13 cellular contexts compared by ENCODE assay signal in the genomic region with DNA sequence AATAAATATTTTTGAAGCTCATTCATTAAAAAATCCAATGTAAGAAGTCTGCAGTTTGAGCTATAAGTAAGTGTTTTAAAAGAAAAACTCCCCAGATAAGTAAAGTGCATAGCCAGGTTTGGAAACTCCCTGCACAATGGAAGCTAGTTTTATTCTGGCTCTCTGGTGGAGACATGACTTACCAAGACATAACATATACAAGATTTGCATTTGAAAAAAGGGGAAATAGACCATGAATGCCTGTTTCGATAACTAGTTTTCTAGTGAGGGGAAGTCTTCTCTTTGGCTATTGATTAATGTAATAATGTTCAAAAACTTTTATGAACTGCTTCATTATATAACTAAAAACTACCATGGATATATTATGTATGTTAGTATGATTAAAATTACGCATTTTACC.
DNase-seq lines count a peak whose midpoint lies in the region; ATAC-seq and TF ChIP-seq lines count a peak whose summit lies in the region.
"Had no signal": no experiment of that assay in that cellular context is flagged by ENCODE, and none has a peak within 500 bp of the region (broad histone marks: within the 10 kb centered on the region; RNA-seq: fewer than 3 reads in every experiment).

No MANE protein-coding gene starts in this region.

- no peak overlapping the region for H2AK5ac ChIP-seq in trophoblast cell (ENCODE audit: low read length)

- no peaks in the 10 kb centered on the region; the same call in 1 of the 2 replicates for H3K36me3 ChIP-seq in GM06990 (ENCODE audit: control insufficient read depth, insufficient read depth, low read length)
- H3K36me3 ChIP-seq in right atrium auricular region = no peaks in the 10 kb centered on the region
- no peaks in the 10 kb centered on the region for H3K36me3 ChIP-seq in trophoblast cell (ENCODE audit: control insufficient read depth in 1 of 2, insufficient read depth in 2 of 2, low read length in 2 of 2)
- no peaks in the 10 kb centered on the region for H3K36me3 ChIP-seq in suprapubic skin

- no CpG with 5 or more reads among the region's 2 CpGs for WGBS in trophoblast cell (ENCODE audit: extremely low coverage, insufficient coverage, insufficient read length)
- WGBS in suprapubic skin = 94% methylated on average over 2 of the region's 2 CpGs

- no peak overlapping the region for H2BK5ac ChIP-seq in trophoblast cell (ENCODE audit: low read depth, low read length, poor library complexity)

- ATAC-seq in GM19043 (IDR thresholded peaks at IDR 0.05; ENCODE audit: low read depth, unreplicated experiment) (peak; percentile 90), GM21786 (IDR thresholded peaks at IDR 0.05; ENCODE audit: unreplicated experiment) (peak; percentile 96), HG03135 (IDR thresholded peaks at IDR 0.05; ENCODE audit: unreplicated experiment) (peak; percentile 92)
- ATAC-seq: mucosa of descending colon, T-cell had no signal

- no peak overlapping the region for H2AFZ ChIP-seq in trophoblast cell (ENCODE audit: insufficient read depth, low read length, poor library complexity)

- H3K9me3 ChIP-seq in right atrium auricular region (no peaks in the 10 kb centered on the region), trophoblast cell (ENCODE audit: insufficient read depth, low read depth, low read length) (no peaks in the 10 kb centered on the region), suprapubic skin (no peaks in the 10 kb centered on the region)
- H3K9me3 ChIP-seq: mucosa of descending colon had no signal

- peak; percentile 9 for DNase-seq in GM06990 (ENCODE audit: extremely low read depth, insufficient read length)
- DNase-seq in right atrium auricular region (ENCODE audit: low spot score) = no peak
- DNase-seq in trophoblast cell = no peak
- no peak for DNase-seq in HEK293T (ENCODE audit: extremely low spot score)
- DNase-seq in suprapubic skin (ENCODE audit: low spot score in 2 of 2) = no peak
- DNase-seq: central memory CD4-positive, alpha-beta T cell; mucosa of descending colon; NCI-H187 treated with DMSO at 0.1 percent for 48 hours; stimulated activated CD4-positive, alpha-beta T cell treated with anti-CD3 and anti-CD28 coated beads, Interleukin-4, amount 100 ng/mL, for 4 hours; T-cell had no signal

- H3K27me3 ChIP-seq in GM06990 (replicated peaks; ENCODE audit: control insufficient read depth, insufficient read depth, low read length) (no peaks in the 10 kb centered on the region), right atrium auricular region (no peaks in the 10 kb centered on the region), trophoblast cell (ENCODE audit: insufficient read depth, low read length) (no peaks in the 10 kb centered on the region), suprapubic skin (no peaks in the 10 kb centered on the region)

- H4K12ac ChIP-seq in trophoblast cell (ENCODE audit: low read depth, low read length) = no peak overlapping the region

- CTCF ChIA-PET in HEK293T (lab: Yijun Ruan, JAX) = no interaction called here

- H3K4me3 ChIP-seq in GM06990 (replicated peaks; ENCODE audit: low read depth, low read length) (no peak overlapping the region), right atrium auricular region (no peak overlapping the region), trophoblast cell (ENCODE audit: low read depth, low read length) (no peak overlapping the region), suprapubic skin (no peak overlapping the region)
- H3K4me3 ChIP-seq: mucosa of descending colon had no signal

- H3K4me1 ChIP-seq in right atrium auricular region (no peaks in the 10 kb centered on the region), trophoblast cell (ENCODE audit: control insufficient read depth in 1 of 2, insufficient read depth in 2 of 2, low read length in 2 of 2) (no peaks in the 10 kb centered on the region), suprapubic skin (peaks cover 3% of the 10 kb centered on the region)

- H3K4ac ChIP-seq in trophoblast cell (ENCODE audit: low read depth, low read length) = no peak overlapping the region

- H3K4me2 ChIP-seq in trophoblast cell (ENCODE audit: low read length) = no peak overlapping the region

- H3K27ac ChIP-seq in right atrium auricular region (no peak overlapping the region), trophoblast cell (ENCODE audit: low read depth, low read length) (no peak overlapping the region), suprapubic skin (no peak overlapping the region)

- H3K79me1 ChIP-seq in trophoblast cell (ENCODE audit: low read length) = no peaks in the 10 kb centered on the region

- no peak overlapping the region for H4K8ac ChIP-seq in trophoblast cell (ENCODE audit: low read depth, low read length)

- no peak overlapping the region for H3K18ac ChIP-seq in trophoblast cell (ENCODE audit: low read length)

- no peak overlapping the region for H3K9ac ChIP-seq in trophoblast cell (ENCODE audit: low read length)

- H3K14ac ChIP-seq in trophoblast cell (ENCODE audit: low read length) = no peak overlapping the region

- POLR2A ChIA-PET in HEK293T (lab: Yijun Ruan, JAX) = no interaction called here

- no peak for TF ChIP-seq POLR2A in suprapubic skin (IDR thresholded peaks at IDR 0.05)

- H2BK120ac ChIP-seq in trophoblast cell (ENCODE audit: insufficient read depth, low read length, poor library complexity) = no peak overlapping the region

- no peak overlapping the region for H2BK12ac ChIP-seq in trophoblast cell (ENCODE audit: low read length)

- no peak for TF ChIP-seq EP300 in suprapubic skin (IDR thresholded peaks at IDR 0.05)

- TF ChIP-seq CTCF in GM06990 (IDR thresholded peaks at IDR 0.05; ENCODE audit: insufficient read depth, low read length, poor library complexity, severe bottlenecking) (no peak), right atrium auricular region (IDR thresholded peaks at IDR 0.05) (no peak), suprapubic skin (IDR thresholded peaks at IDR 0.05) (no peak)

- no peak overlapping the region for H4K91ac ChIP-seq in trophoblast cell (ENCODE audit: low read depth, low read length)

- H3K23ac ChIP-seq in trophoblast cell (ENCODE audit: low read length) = no peak overlapping the region

- H3K79me2 ChIP-seq in trophoblast cell (ENCODE audit: control insufficient read depth, insufficient read depth, low read length, poor library complexity) = no peaks in the 10 kb centered on the region

TF ChIP-seq in HEK293T, 16 proteins besides CTCF, POLR2A, EP300 and RAD21:
- no peak for TF ChIP-seq HDGF (IDR thresholded peaks at IDR 0.05; ENCODE audit: borderline replicate concordance)
- no peak for TF ChIP-seq SUZ12 (IDR thresholded peaks at IDR 0.05)
- no peak for TF ChIP-seq CTBP1 (IDR thresholded peaks at IDR 0.05; ENCODE audit: borderline replicate concordance)
- no peak for TF ChIP-seq FOXM1 (IDR thresholded peaks at IDR 0.05; ENCODE audit: borderline replicate concordance)
- TF ChIP-seq NFRKB (IDR thresholded peaks at IDR 0.05) = no peak
- no peak for TF ChIP-seq L3MBTL2 (conservative IDR thresholded peaks at IDR 0.05)
- TF ChIP-seq FOXA1 (IDR thresholded peaks at IDR 0.05) = no peak
- no peak for TF ChIP-seq TARDBP (IDR thresholded peaks at IDR 0.05)
- no peak for TF ChIP-seq ARNT (IDR thresholded peaks at IDR 0.05)
- no peak for TF ChIP-seq FOXK2 (IDR thresholded peaks at IDR 0.05)
